In genomic region chr6:148193063-148193680, GRCh38 we compare ENCODE assay signal across 16 cellular contexts.
A peak's percentile ranks its signal among the peaks of the same experiment; 100 is the strongest.
DNase-seq lines count a peak whose midpoint lies in the region; ATAC-seq and TF ChIP-seq lines count a peak whose summit lies in the region.
"Had no signal": no experiment of that assay in that cellular context is flagged by ENCODE, and none has a peak within 500 bp of the region (broad histone marks: within the 10 kb centered on the region; RNA-seq: fewer than 3 reads in every experiment).

No MANE protein-coding gene starts in this region.

- 54 to 70% methylated on average over 5 of the region's 5 CpGs for WGBS in aorta, 2 donors

- H3K27ac ChIP-seq in lower lobe of right lung (peak overlapping the region; percentile 26), aorta (ENCODE audit: low read depth in 1 of 2, low read length in 2 of 2) (no peak overlapping the region)
- no peak overlapping the region for H3K27ac ChIP-seq in CD4-positive, alpha-beta T cell (ENCODE audit: low read depth, low read length)
- H3K27ac ChIP-seq: BLaER1 had no signal

- peak overlapping the region; percentile 83 for H3K4me3 Mint-ChIP-seq in type B pancreatic cell
- no peak overlapping the region for H3K4me3 Mint-ChIP-seq in CD4-positive, alpha-beta T cell
- H3K4me3 Mint-ChIP-seq: activated CD8-positive, alpha-beta T cell treated with anti-CD3 and anti-CD28 coated beads, Interleukin-2, amount 10 ng/mL, durations not matched to agents 7 days and 5 days; stimulated activated memory B cell treated with anti-CD40 and anti-IgM and Interleukin-4, amounts not matched to agents 10 μg/mL and 1 μg/mL and 100 μg/mL, for 72 hours had no signal

- intact Hi-C loops in lower lobe of right lung (cut with DNase I) (no loop called here), aorta (cut with DNase I) (loop anchor here in 1 of 2 donors (5.0 kb wide), 1 partner anchor 54 kb away; no protein-coding TSS in a partner anchor)
- intact Hi-C loops in CD4-positive, alpha-beta T cell (cut with DNase I, micrococcal nuclease) = no loop called here

- no peaks in the 10 kb centered on the region for H3K4me1 ChIP-seq in lower lobe of right lung
- H3K4me1 ChIP-seq in aorta (ENCODE audit: control insufficient read depth in 1 of 2, insufficient read depth in 2 of 2, low read length in 2 of 2) = peaks cover 0 to 8% of the 10 kb centered on the region in 2 donors
- H3K4me1 ChIP-seq: BLaER1 had no signal

- TF ChIP-seq CTCF in epithelial cell of esophagus (IDR thresholded peaks at IDR 0.05; ENCODE audit: insufficient read depth, low read depth, low read length, missing control alignments) (no peak), lower lobe of right lung (IDR thresholded peaks at IDR 0.05) (no peak), type B pancreatic cell (conservative IDR thresholded peaks at IDR 0.05) (no peak)
- TF ChIP-seq CTCF in CD4-positive, alpha-beta T cell (IDR thresholded peaks at IDR 0.05) = no peak

- peak overlapping the region; percentile 94 for H3K27ac Mint-ChIP-seq in type B pancreatic cell
- no peak overlapping the region for H3K27ac Mint-ChIP-seq in CD4-positive, alpha-beta T cell
- H3K27ac Mint-ChIP-seq: activated CD8-positive, alpha-beta T cell treated with anti-CD3 and anti-CD28 coated beads, Interleukin-2, amount 10 ng/mL, durations not matched to agents 7 days and 5 days; stimulated activated memory B cell treated with anti-CD40 and anti-IgM and Interleukin-4, amounts not matched to agents 10 μg/mL and 1 μg/mL and 100 μg/mL, for 72 hours had no signal

- H3K27me3 Mint-ChIP-seq in type B pancreatic cell = no peaks in the 10 kb centered on the region
- H3K27me3 Mint-ChIP-seq in CD4-positive, alpha-beta T cell = peaks cover 79% of the 10 kb centered on the region

- POLR2A ChIA-PET in CD4-positive, alpha-beta T cell (lab: Charles Lee) = no interaction called here

- CTCF ChIA-PET in CD4-positive, alpha-beta T cell (lab: Charles Lee) = no interaction called here

- H3K4me3 ChIP-seq in epithelial cell of esophagus (ENCODE audit: low read length) (peak overlapping the region; percentile 15), lower lobe of right lung (no peak overlapping the region), aorta (ENCODE audit: low read length in 2 of 2) (no peak overlapping the region)
- H3K4me3 ChIP-seq: BLaER1, sigmoid colon had no signal

- peak; percentile 52 for DNase-seq in NCI-H226
- DNase-seq in epithelial cell of esophagus (ENCODE audit: low read depth) = peak; percentile 93
- DNase-seq in lower lobe of right lung = no peak
- no peak for DNase-seq in type B pancreatic cell (ENCODE audit: extremely low spot score, unreplicated experiment)
- DNase-seq in epidermal melanocyte (ENCODE audit: insufficient read length, low spot score) = no peak
- DNase-seq in D341Med (ENCODE audit: low spot score) = no peak
- DNase-seq in CD4-positive, alpha-beta T cell = no peak
- no peak for DNase-seq in aorta
- DNase-seq: activated CD8-positive, alpha-beta T cell treated with anti-CD3 and anti-CD28 coated beads, Interleukin-2, amount 10 ng/mL, durations not matched to agents 7 days and 5 days; amygdala; cortex of kidney; mesendoderm; NCI-H2171; sigmoid colon had no signal

- peak; percentile 73 to 82 for ATAC-seq in lower lobe of right lung
- no peak for ATAC-seq in CD4-positive, alpha-beta T cell (ENCODE audit: poor library complexity)
- no peak for ATAC-seq in aorta (ENCODE audit: low FRiP score)
- ATAC-seq: activated CD8-positive, alpha-beta T cell treated with anti-CD3 and anti-CD28 coated beads, Interleukin-2, amount 10 ng/mL, durations not matched to agents 7 days and 5 days; stimulated activated memory B cell treated with anti-CD40 and anti-IgM and Interleukin-4, amounts not matched to agents 10 μg/mL and 1 μg/mL and 100 μg/mL, for 72 hours had no signal

- peaks cover 4% of the 10 kb centered on the region for H3K9me3 Mint-ChIP-seq in type B pancreatic cell
- H3K9me3 Mint-ChIP-seq in CD4-positive, alpha-beta T cell = no peaks in the 10 kb centered on the region
- H3K9me3 Mint-ChIP-seq: stimulated activated memory B cell treated with anti-CD40 and anti-IgM and Interleukin-4, amounts not matched to agents 10 μg/mL and 1 μg/mL and 100 μg/mL, for 72 hours had no signal

- no peaks in the 10 kb centered on the region for H3K27me3 ChIP-seq in lower lobe of right lung (ENCODE audit: low read depth)
- peaks cover 31% of the 10 kb centered on the region for H3K27me3 ChIP-seq in CD4-positive, alpha-beta T cell (ENCODE audit: control insufficient read depth, insufficient read depth, low read length)
- no peaks in the 10 kb centered on the region for H3K27me3 ChIP-seq in aorta (ENCODE audit: control insufficient read depth in 1 of 2, insufficient read depth in 2 of 2, low read length in 1 of 2)
- H3K27me3 ChIP-seq: sigmoid colon had no signal

- peaks cover 15% of the 10 kb centered on the region for H3K4me1 Mint-ChIP-seq in type B pancreatic cell (ENCODE audit: unreplicated experiment)
- H3K4me1 Mint-ChIP-seq in CD4-positive, alpha-beta T cell (ENCODE audit: low read depth) = no peaks in the 10 kb centered on the region
- H3K4me1 Mint-ChIP-seq: stimulated activated memory B cell treated with anti-CD40 and anti-IgM and Interleukin-4, amounts not matched to agents 10 μg/mL and 1 μg/mL and 100 μg/mL, for 72 hours had no signal

- H3K9me3 ChIP-seq in lower lobe of right lung (no peaks in the 10 kb centered on the region), aorta (ENCODE audit: control insufficient read depth, low read length) (no peaks in the 10 kb centered on the region)
- no peaks in the 10 kb centered on the region for H3K9me3 ChIP-seq in CD4-positive, alpha-beta T cell (ENCODE audit: control insufficient read depth, low read length)
- H3K9me3 ChIP-seq: BLaER1, sigmoid colon had no signal

- no peaks in the 10 kb centered on the region for H3K36me3 ChIP-seq in lower lobe of right lung
- H3K36me3 ChIP-seq in aorta (ENCODE audit: control insufficient read depth in 1 of 2, insufficient read depth in 2 of 2, low read length in 1 of 2) = no peaks in the 10 kb centered on the region
- H3K36me3 ChIP-seq: BLaER1, sigmoid colon had no signal

- H3K36me3 Mint-ChIP-seq in type B pancreatic cell = peaks cover 9% of the 10 kb centered on the region
- H3K36me3 Mint-ChIP-seq in CD4-positive, alpha-beta T cell (ENCODE audit: low read depth) = no peaks in the 10 kb centered on the region
- H3K36me3 Mint-ChIP-seq: stimulated activated memory B cell treated with anti-CD40 and anti-IgM and Interleukin-4, amounts not matched to agents 10 μg/mL and 1 μg/mL and 100 μg/mL, for 72 hours had no signal

Comparison
In these comparisons a context has a peak if more than half of its experiments do, and no peak if none do; other contexts are left out.
1. DNase-seq: peak in NCI-H226 (single experiment) and epithelial cell of esophagus (single experiment); none in lower lobe of right lung (single experiment), type B pancreatic cell (single experiment), epidermal melanocyte (single experiment), D341Med (single experiment), CD4-positive, alpha-beta T cell (0 of 10) and aorta (0 of 2).
2. ATAC-seq: peak in lower lobe of right lung (2 of 2); none in CD4-positive, alpha-beta T cell (single experiment) and aorta (single experiment).